In genomic region chr14:93888995-93889394, GRCh38 we compare ENCODE assay signal across 27 cellular contexts. TPM values are rescaled to one million over a fixed set of nuclear protein-coding genes. Genes with fewer than 3 reads are reported as not detected.
"Had no signal": no experiment of that assay in that cellular context is flagged by ENCODE, and none has a peak within 500 bp of the region (broad histone marks: within the 10 kb centered on the region; RNA-seq: fewer than 3 reads in every experiment).

No MANE protein-coding gene starts in this region.

- H3K27ac ChIP-seq: WERI-Rb-1 had no signal

- ATAC-seq: activated CD4-positive, alpha-beta T cell treated with anti-CD3 and anti-CD28 coated beads for 36 hours; activated T-helper 17 cell treated with anti-CD3 and anti-CD28 coated beads, Interleukin-2, amount 50 U/mL, for 72 hours; K562; PC-3; T-cell had no signal

- DNase-seq: activated CD4-positive, alpha-beta memory T cell treated with anti-CD3 and anti-CD28 coated beads, Interleukin-2, amount 10 ng/mL, durations not matched to agents 7 days and 5 days; activated CD4-positive, alpha-beta T cell treated with anti-CD3 and anti-CD28 coated beads for 36 hours; activated CD4-positive, alpha-beta T cell treated with anti-CD3 and anti-CD28 coated beads, Interleukin-2, amount 50 U/mL, for 1 hour; activated gamma-delta T cell; activated naive CD4-positive, alpha-beta T cell treated with anti-CD3 and anti-CD28 coated beads for 36 hours; activated T-cell treated with anti-CD3 and anti-CD28 coated beads for 4 hours; activated T-cell treated with anti-CD3 and anti-CD28 coated beads, Interleukin-2, amount 50 U/mL, for 48 hours; amygdala; Karpas-422; MM.1S; NCI-H1105; NCI-H1436; NCI-H1694 treated with DMSO at 0.1 percent for 48 hours; NCI-H2029 treated with DMSO at 0.1 percent for 48 hours; NCI-H345; NCI-H510A treated with DMSO at 0.1 percent for 48 hours; NCI-H69; PC-3; SIG-M5; T-cell; T-helper 2 cell; T1000; WERI-Rb-1 had no signal

- H3K36me3 ChIP-seq: WERI-Rb-1 had no signal

- H3K4me3 ChIP-seq: K562 had no signal

RNA-seq across cellular contexts. Expression of gene FAM181A, which starts 38.1 kb away (rescaled TPM):
- total RNA-seq: activated CD4-positive, alpha-beta memory T cell treated with anti-CD3 and anti-CD28 coated beads, Interleukin-2, amount 10 ng/mL, durations not matched to agents 7 days and 5 days; activated CD4-positive, alpha-beta T cell treated with anti-CD3 and anti-CD28 coated beads for 36 hours; activated CD8-positive, alpha-beta memory T cell treated with anti-CD3 and anti-CD28 coated beads for 36 hours; activated naive CD4-positive, alpha-beta T cell treated with anti-CD3 and anti-CD28 coated beads for 36 hours; activated T-helper 17 cell treated with anti-CD3 and anti-CD28 coated beads, Interleukin-2, amount 50 U/mL, for 72 hours; astrocyte; K562; PC-3; T-cell had no signal
- polyA plus RNA-seq: K562 had no signal
